In genomic region chr7:155836216-155837125, GRCh38 we compare ENCODE assay signal across 1 cellular context.
TF ChIP-seq lines count a peak whose summit lies in the region.

No MANE protein-coding gene starts in this region.

TF ChIP-seq in K562, 482 proteins besides CTCF, POLR2A, EP300 and RAD21 (continued from another document):
- TF ChIP-seq NKRF (IDR thresholded peaks at IDR 0.05; ENCODE audit: borderline replicate concordance) = no peak
- TF ChIP-seq PHF20 (IDR thresholded peaks at IDR 0.05; ENCODE audit: partially characterized antibody) = no peak
- no peak for TF ChIP-seq GTF3C2 (IDR thresholded peaks at IDR 0.05; ENCODE audit: borderline replicate concordance, extremely low read depth, insufficient read length)
- no peak for TF ChIP-seq ZC3H8 (IDR thresholded peaks at IDR 0.05)
- no peak for TF ChIP-seq ZNF398 (CRISPR knock-in tag; IDR thresholded peaks at IDR 0.05)
- no peak for TF ChIP-seq ZC3H11A (IDR thresholded peaks at IDR 0.05; ENCODE audit: low read depth, low read length)
- no peak for TF ChIP-seq CHD2 (IDR thresholded peaks at IDR 0.05; ENCODE audit: low read depth, low read length)
- TF ChIP-seq KDM2B (CRISPR knock-in tag; IDR thresholded peaks at IDR 0.05) = no peak
